In the genomic region with DNA sequence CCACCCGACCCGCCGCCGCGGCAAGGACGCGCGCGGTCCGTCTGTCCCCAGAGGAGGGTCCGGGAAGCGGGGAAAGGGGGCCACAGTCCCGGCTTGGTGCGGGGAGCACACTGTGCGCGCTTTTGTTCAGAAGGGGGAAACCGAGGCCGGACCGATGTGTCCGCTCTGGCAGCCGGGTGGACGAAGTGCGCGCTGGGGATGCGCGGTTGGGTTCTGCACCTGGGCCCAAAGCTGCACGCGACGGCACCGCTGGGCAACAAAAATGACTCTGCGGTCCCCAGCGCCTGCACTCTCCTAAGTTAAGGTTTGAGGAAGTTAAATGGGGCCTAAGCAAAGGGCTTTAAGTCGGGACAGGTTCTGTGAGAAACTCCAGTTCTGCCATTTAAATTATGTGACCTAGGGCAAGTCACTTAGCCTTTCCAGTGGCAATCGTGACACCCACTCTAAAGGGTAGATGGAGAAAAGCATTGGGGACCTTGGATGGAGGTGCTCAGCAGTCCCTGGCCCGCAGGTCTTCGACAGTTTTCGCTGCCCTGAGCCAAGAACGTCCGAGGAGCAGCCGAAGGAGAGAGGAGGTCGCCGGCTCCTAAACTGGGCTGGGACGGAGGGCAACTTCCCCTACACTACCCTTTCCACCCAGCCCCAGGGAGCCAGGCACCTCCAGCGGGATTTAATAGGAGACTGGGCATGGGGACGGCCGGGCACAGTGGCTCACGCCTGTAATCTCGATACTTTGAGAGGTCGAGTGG, we compare ENCODE assay signal across 8 cellular contexts. TPM values are rescaled to one million over a fixed set of nuclear protein-coding genes. Genes with fewer than 3 reads are reported as not detected.
DNase-seq lines count a peak whose midpoint lies in the region; ATAC-seq and TF ChIP-seq lines count a peak whose summit lies in the region.

No MANE protein-coding gene starts in this region.

- in situ Hi-C loops in G401 (cut with HindIII; ENCODE audit: low sequenced_read_pairs): no loop called here

- no peak for TF ChIP-seq POLR2A in erythroblast (IDR thresholded peaks at IDR 0.05; ENCODE audit: low read length)

- H3K4me3 ChIP-seq in HUES6 (ENCODE audit: low read depth, low read length) (peak overlapping the region; percentile 74), WI38 (ENCODE audit: low read depth, low read length) (peak overlapping the region; percentile 74), mucosa of descending colon (peak overlapping the region; percentile 52), upper lobe of right lung (peak overlapping the region; percentile 83)

- intact Hi-C loops in mucosa of descending colon (cut with DNase I, micrococcal nuclease) (no loop called here), upper lobe of right lung (cut with DNase I) (no loop called here)

- H3K9ac ChIP-seq in HUES6 (ENCODE audit: low read length): peak overlapping the region; percentile 57

- H3K4me1 ChIP-seq in HUES6 (ENCODE audit: control insufficient read depth, insufficient read depth, low read length) (0 out of 2 replicates have a peak, but pooled peaks cover 7% of the 10 kb centered on the region), mucosa of descending colon (ENCODE audit: low read depth) (peaks cover 26% of the 10 kb centered on the region), upper lobe of right lung (peaks cover 20% of the 10 kb centered on the region)

- H3K9me3 ChIP-seq in HUES6 (ENCODE audit: control insufficient read depth, insufficient read depth, low read depth, low read length): no peaks in the 10 kb centered on the region
- no peaks in the 10 kb centered on the region for H3K9me3 ChIP-seq in mucosa of descending colon
- no peaks in the 10 kb centered on the region for H3K9me3 ChIP-seq in upper lobe of right lung

- DNase-seq in G401 (ENCODE audit: low spot score): peak; percentile 52
- DNase-seq in erythroblast (lab: John Stamatoyannopoulos, UW): peak; percentile 66 to 72
- peak; percentile 42 to 65 (median 63) for DNase-seq in mucosa of descending colon
- DNase-seq in upper lobe of right lung: peak; percentile 71
- DNase-seq in NCI-H526 treated with DMSO at 0.1 percent for 48 hours (lab: John Stamatoyannopoulos, UW): no peak

- H3K27me3 ChIP-seq in HUES6 (ENCODE audit: control insufficient read depth, insufficient read depth, low read length) (no peaks in the 10 kb centered on the region), upper lobe of right lung (no peaks in the 10 kb centered on the region)

- ATAC-seq in GM21390 (IDR thresholded peaks at IDR 0.05; ENCODE audit: unreplicated experiment) (peak; percentile 13), mucosa of descending colon (peak; percentile 15), upper lobe of right lung (peak; percentile 5)

- TF ChIP-seq CTCF in WI38 (IDR thresholded peaks at IDR 0.05; ENCODE audit: low read depth, low read length) (no peak), mucosa of descending colon (IDR thresholded peaks at IDR 0.05) (no peak), upper lobe of right lung (IDR thresholded peaks at IDR 0.05) (no peak)

- H3K27ac ChIP-seq in HUES6 (ENCODE audit: low read depth, low read length) (peak overlapping the region; percentile 60; the same call in 1 of the 2 replicates), upper lobe of right lung (peak overlapping the region; percentile 97)

- H3K36me3 ChIP-seq in HUES6 (ENCODE audit: control insufficient read depth, insufficient read depth, low read length): no peaks in the 10 kb centered on the region
- peaks cover 4% of the 10 kb centered on the region for H3K36me3 ChIP-seq in mucosa of descending colon (ENCODE audit: low read depth)
- H3K36me3 ChIP-seq in upper lobe of right lung: no peaks in the 10 kb centered on the region

RNA-seq across cellular contexts. Expression of gene ACBD5, which starts 0.5 kb away (rescaled TPM):
- total RNA-seq in G401 (2014; rRNA removed; shearing (Covaris generic)): 17.6 and 18.6 TPM in 2 replicates
- total RNA-seq in mucosa of descending colon: 10 to 100 TPM; 28.3 to 39.9 (median 31.9) TPM
- total RNA-seq in upper lobe of right lung: 27.4 TPM
